In genomic region chr11:83572521-83572920, GRCh38 we compare ENCODE assay signal across 19 cellular contexts.
"Had no signal": no experiment of that assay in that cellular context is flagged by ENCODE, and none has a peak within 500 bp of the region (broad histone marks: within the 10 kb centered on the region; RNA-seq: fewer than 3 reads in every experiment).

No MANE protein-coding gene starts in this region.

- H3K36me3 Mint-ChIP-seq: natural killer cell treated with Interleukin-12 subunit alpha and Interleukin-12 subunit beta and Interleukin-15 and Interleukin-18, amount 100 ng/mL, for 72 hours; neural progenitor cell; stimulated activated naive B cell treated with anti-CD40 and anti-IgM and Interleukin-4, amounts not matched to agents 10 μg/mL and 1 μg/mL and 100 μg/mL, for 72 hours had no signal

- H3K4me1 ChIP-seq: gastrocnemius medialis, right atrium auricular region, sigmoid colon, transverse colon had no signal

- H3K9me3 ChIP-seq: gastrocnemius medialis, ovary, right atrium auricular region, sigmoid colon, thoracic aorta, transverse colon had no signal

- H3K27me3 ChIP-seq: dorsolateral prefrontal cortex, gastrocnemius medialis, neural progenitor cell, ovary, right atrium auricular region, sigmoid colon, transverse colon had no signal

- ATAC-seq: gastrocnemius medialis; left lobe of liver; natural killer cell treated with Interleukin-12 subunit alpha and Interleukin-12 subunit beta and Interleukin-15 and Interleukin-18, amount 100 ng/mL, for 72 hours; stimulated activated naive B cell treated with anti-CD40 and anti-IgM and Interleukin-4, amounts not matched to agents 10 μg/mL and 1 μg/mL and 100 μg/mL, for 72 hours; stimulated activated naive CD8-positive, alpha-beta T cell treated with anti-CD3 and anti-CD28 coated beads, Interleukin-15, amount 100 ng/mL, for 72 hours had no signal

- H3K9me3 Mint-ChIP-seq: neural progenitor cell; stimulated activated naive B cell treated with anti-CD40 and anti-IgM and Interleukin-4, amounts not matched to agents 10 μg/mL and 1 μg/mL and 100 μg/mL, for 72 hours; stimulated activated naive CD8-positive, alpha-beta T cell treated with anti-CD3 and anti-CD28 coated beads, Interleukin-15, amount 100 ng/mL, for 72 hours had no signal

- H3K27ac ChIP-seq: coronary artery, gastrocnemius medialis, neural progenitor cell, ovary, right atrium auricular region, sigmoid colon, skin epidermis, thoracic aorta, transverse colon had no signal

- H3K27ac Mint-ChIP-seq: natural killer cell treated with Interleukin-12 subunit alpha and Interleukin-12 subunit beta and Interleukin-15 and Interleukin-18, amount 100 ng/mL, for 72 hours; neural progenitor cell; stimulated activated naive B cell treated with anti-CD40 and anti-IgM and Interleukin-4, amounts not matched to agents 10 μg/mL and 1 μg/mL and 100 μg/mL, for 72 hours; stimulated activated naive CD8-positive, alpha-beta T cell treated with anti-CD3 and anti-CD28 coated beads, Interleukin-15, amount 100 ng/mL, for 72 hours had no signal

- DNase-seq: dorsolateral prefrontal cortex; effector CD8-positive, alpha-beta T cell; gastrocnemius medialis; islet precursor cell; nucleus accumbens; ovary; sigmoid colon; stimulated activated CD4-positive, alpha-beta T cell treated with anti-CD3 and anti-CD28 coated beads, Interleukin-2, amount 100 ng/mL, for 24 hours; stimulated activated CD4-positive, alpha-beta T cell treated with anti-CD3 and anti-CD28 coated beads, Interleukin-4, amount 100 ng/mL, for 4 hours; stimulated activated naive B cell treated with anti-CD40 and anti-IgM and Interleukin-4, amounts not matched to agents 10 μg/mL and 1 μg/mL and 100 μg/mL, for 72 hours; stimulated activated naive CD8-positive, alpha-beta T cell treated with anti-CD3 and anti-CD28 coated beads, Interleukin-15, amount 100 ng/mL, for 72 hours; transverse colon had no signal

- H3K4me3 Mint-ChIP-seq: natural killer cell treated with Interleukin-12 subunit alpha and Interleukin-12 subunit beta and Interleukin-15 and Interleukin-18, amount 100 ng/mL, for 72 hours; neural progenitor cell; stimulated activated naive B cell treated with anti-CD40 and anti-IgM and Interleukin-4, amounts not matched to agents 10 μg/mL and 1 μg/mL and 100 μg/mL, for 72 hours; stimulated activated naive CD8-positive, alpha-beta T cell treated with anti-CD3 and anti-CD28 coated beads, Interleukin-15, amount 100 ng/mL, for 72 hours had no signal

- H3K36me3 ChIP-seq: gastrocnemius medialis, neural progenitor cell, ovary, right atrium auricular region, sigmoid colon, thoracic aorta, transverse colon had no signal

- H3K27me3 Mint-ChIP-seq: stimulated activated naive CD8-positive, alpha-beta T cell treated with anti-CD3 and anti-CD28 coated beads, Interleukin-15, amount 100 ng/mL, for 72 hours had no signal

- H3K4me3 ChIP-seq: coronary artery, dorsolateral prefrontal cortex, gastrocnemius medialis, neural progenitor cell, ovary, right atrium auricular region, sigmoid colon, skin epidermis, thoracic aorta, transverse colon had no signal

- H3K4me1 Mint-ChIP-seq: stimulated activated naive B cell treated with anti-CD40 and anti-IgM and Interleukin-4, amounts not matched to agents 10 μg/mL and 1 μg/mL and 100 μg/mL, for 72 hours; stimulated activated naive CD8-positive, alpha-beta T cell treated with anti-CD3 and anti-CD28 coated beads, Interleukin-15, amount 100 ng/mL, for 72 hours had no signal
